32 cellular contexts compared by ENCODE assay signal in genomic region chr12:39314547-39314946, GRCh38.
"Had no signal": no experiment of that assay in that cellular context is flagged by ENCODE, and none has a peak within 500 bp of the region (broad histone marks: within the 10 kb centered on the region; RNA-seq: fewer than 3 reads in every experiment).

No MANE protein-coding gene starts in this region.

- H3K36me3 ChIP-seq: ascending aorta had no signal

- H3K27me3 ChIP-seq: ascending aorta, cardiac muscle cell had no signal

- H3K4me1 ChIP-seq: ascending aorta had no signal

- ATAC-seq: activated CD8-positive, alpha-beta T cell treated with anti-CD3 and anti-CD28 coated beads for 36 hours; activated naive CD4-positive, alpha-beta T cell treated with anti-CD3 and anti-CD28 coated beads, Interleukin-2, amount 50 U/mL, for 72 hours; activated T-cell treated with anti-CD3 and anti-CD28 coated beads, Interleukin-2, amount 50 U/mL, for 4 hours; activated T-cell treated with anti-CD3 and anti-CD28 coated beads, Interleukin-2, amount 50 U/mL, for 72 hours; activated T-helper 17 cell treated with anti-CD3 and anti-CD28 coated beads, Interleukin-2, amount 50 U/mL, for 72 hours had no signal

- H3K27ac ChIP-seq: ascending aorta, cardiac muscle cell, VCaP had no signal

- FAIRE-seq: bronchial epithelial cell had no signal

- DNase-seq: activated B cell treated with CpG ODN at 0.5 μM for 24 hours; activated CD4-positive, alpha-beta memory T cell treated with anti-CD3 and anti-CD28 coated beads for 36 hours; activated CD4-positive, alpha-beta T cell treated with anti-CD3 and anti-CD28 coated beads for 4 hours; activated CD4-positive, alpha-beta T cell treated with anti-CD3 and anti-CD28 coated beads, Interleukin-2, amount 10 ng/mL, durations not matched to agents 24 days and 14 days; activated CD4-positive, alpha-beta T cell treated with anti-CD3 and anti-CD28 coated beads, Interleukin-2, amount 50 U/mL, for 1 hour; activated CD4-positive, alpha-beta T cell treated with anti-CD3 and anti-CD28 coated beads, Interleukin-2, amount 50 U/mL, for 4 hours; activated CD4-positive, CD25-positive, alpha-beta regulatory T cell treated with anti-CD3 and anti-CD28 coated beads, Interleukin-2, amount 50 U/mL, for 72 hours; activated CD8-positive, alpha-beta memory T cell treated with anti-CD3 and anti-CD28 coated beads, Interleukin-2, amount 50 U/mL, for 4 hours; activated CD8-positive, alpha-beta T cell treated with anti-CD3 and anti-CD28 coated beads for 36 hours; activated effector memory CD4-positive, alpha-beta T cell treated with anti-CD3 and anti-CD28 coated beads, Interleukin-2, amount 50 U/mL, for 16 hours; activated gamma-delta T cell treated with Interleukin-2 at 50 U/mL for 16 hours; activated naive CD4-positive, alpha-beta T cell; activated naive CD4-positive, alpha-beta T cell treated with anti-CD3 and anti-CD28 coated beads for 36 hours; activated naive CD4-positive, alpha-beta T cell treated with anti-CD3 and anti-CD28 coated beads, Interleukin-2, amount 50 U/mL, for 16 hours; activated naive CD8-positive, alpha-beta T cell treated with anti-CD3 and anti-CD28 coated beads for 36 hours; activated T-cell treated with anti-CD3 and anti-CD28 coated beads for 4 hours; activated T-cell treated with anti-CD3 and anti-CD28 coated beads, Interleukin-2, amount 50 U/mL, for 1 hour; activated T-cell treated with anti-CD3 and anti-CD28 coated beads, Interleukin-2, amount 50 U/mL, for 4 hours; activated T-cell treated with anti-CD3 and anti-CD28 coated beads, Interleukin-2, amount 50 U/mL, for 72 hours; amygdala; anterior cingulate cortex; caudate nucleus; cerebellar nuclear complex; T-helper 1 cell; T-helper 2 cell; T-helper 9 cell had no signal

- H3K9me3 ChIP-seq: ascending aorta had no signal

- H3K4me3 ChIP-seq: ascending aorta, cardiac muscle cell had no signal
